In the genomic region with DNA sequence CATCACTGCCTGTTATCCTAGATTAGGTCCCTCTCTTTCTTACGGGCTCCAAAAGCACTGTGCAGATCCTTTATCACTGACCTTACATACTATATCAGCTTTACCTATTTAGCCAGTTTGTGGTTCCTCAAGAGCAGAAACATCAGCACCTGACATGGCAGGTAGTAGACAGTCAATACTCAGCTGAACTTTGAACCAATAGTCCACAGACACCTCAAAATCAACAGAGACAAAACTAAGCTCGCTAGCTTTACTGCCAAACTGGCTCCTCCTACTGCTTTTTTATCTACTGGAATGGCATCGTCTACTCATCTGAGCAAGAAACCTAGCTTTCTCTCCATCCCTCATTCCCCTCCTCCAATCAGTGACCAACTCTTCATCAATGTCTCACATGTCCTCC, we compare ENCODE assay signal across 2 cellular contexts.
TF ChIP-seq lines count a peak whose summit lies in the region.

No MANE protein-coding gene starts in this region.

TF ChIP-seq in H1, 55 proteins besides CTCF, POLR2A, EP300 and RAD21 (continues in another document):
- TF ChIP-seq TAF7 (optimal IDR thresholded peaks at IDR 0.05; ENCODE audit: borderline replicate concordance, low read depth, low read length) = no peak
- TF ChIP-seq ASH2L (IDR thresholded peaks at IDR 0.05; ENCODE audit: low read length) = no peak
- no peak for TF ChIP-seq TCF12 (IDR thresholded peaks at IDR 0.05; ENCODE audit: low read depth, low read length)
- no peak for TF ChIP-seq EZH2 (IDR thresholded peaks at IDR 0.05; ENCODE audit: low read depth, low read length, severe bottlenecking)
- TF ChIP-seq JUND (IDR thresholded peaks at IDR 0.05; ENCODE audit: low read length) = no peak
- no peak for TF ChIP-seq RNF2 (IDR thresholded peaks at IDR 0.05; ENCODE audit: borderline replicate concordance, low read depth, low read length, missing control alignments, poor library complexity, severe bottlenecking)
- TF ChIP-seq CHD1 (IDR thresholded peaks at IDR 0.05; ENCODE audit: low read depth, low read length) = no peak
- no peak for TF ChIP-seq SUZ12 (IDR thresholded peaks at IDR 0.05; ENCODE audit: low read length)
- TF ChIP-seq CREB1 (IDR thresholded peaks at IDR 0.05) = no peak
- TF ChIP-seq ATF2 (IDR thresholded peaks at IDR 0.05; ENCODE audit: low read length) = no peak
- no peak for TF ChIP-seq HDAC6 (IDR thresholded peaks at IDR 0.05; ENCODE audit: low read depth, low read length)
- TF ChIP-seq POLR2AphosphoS5 (IDR thresholded peaks at IDR 0.05; ENCODE audit: low read depth, low read length) = no peak
- TF ChIP-seq FOSL1 (IDR thresholded peaks at IDR 0.05; ENCODE audit: insufficient read depth, low read depth, low read length) = no peak
- TF ChIP-seq CHD7 (IDR thresholded peaks at IDR 0.05; ENCODE audit: insufficient replicate concordance, low read length) = no peak
- TF ChIP-seq NANOG (IDR thresholded peaks at IDR 0.05; ENCODE audit: insufficient read depth, low read depth, low read length, poor library complexity, severe bottlenecking) = no peak
- TF ChIP-seq SRF (IDR thresholded peaks at IDR 0.05; ENCODE audit: low read depth, low read length) = no peak

TF ChIP-seq in HepG2, 621 proteins besides CTCF, POLR2A, EP300 and RAD21:
- no peak for TF ChIP-seq DR1 (CRISPR knock-in tag; IDR thresholded peaks at IDR 0.05)
- peak; percentile 66 for TF ChIP-seq HNF4A (CRISPR knock-in tag; IDR thresholded peaks at IDR 0.05)
- TF ChIP-seq SKI (IDR thresholded peaks at IDR 0.05; ENCODE audit: partially characterized antibody) = peak; percentile 58
- TF ChIP-seq SMAD1 (CRISPR knock-in tag; IDR thresholded peaks at IDR 0.05; ENCODE audit: borderline replicate concordance, low read depth) = no peak
- TF ChIP-seq ZNF644 (CRISPR knock-in tag; IDR thresholded peaks at IDR 0.05; ENCODE audit: low read depth) = 0 out of 2 replicates have a peak, but pooled peaks have one; percentile 23
- peak; percentile 24; the same call in 1 of the 2 replicates for TF ChIP-seq RARA (CRISPR knock-in tag; IDR thresholded peaks at IDR 0.05)
- peak; percentile 92 for TF ChIP-seq BCL6 (CRISPR knock-in tag; IDR thresholded peaks at IDR 0.05)
TF ChIP-seq in HepG2: peak in this region for 5.
